24 cellular contexts compared by ENCODE assay signal in genomic region chr15:22958487-22959280, GRCh38. TPM values are rescaled to one million over a fixed set of nuclear protein-coding genes. Genes with fewer than 3 reads are reported as not detected.
DNase-seq lines count a peak whose midpoint lies in the region; ATAC-seq and TF ChIP-seq lines count a peak whose summit lies in the region.
"Had no signal": no experiment of that assay in that cellular context is flagged by ENCODE, and none has a peak within 500 bp of the region (broad histone marks: within the 10 kb centered on the region; RNA-seq: fewer than 3 reads in every experiment).

No MANE protein-coding gene starts in this region.

- H4K8ac ChIP-seq in H9 (replicated peaks; ENCODE audit: insufficient read length, low read depth, low read length) = no peak overlapping the region

- H3K9me3 Mint-ChIP-seq in H9 = no peaks in the 10 kb centered on the region
- H3K9me3 Mint-ChIP-seq: activated naive CD4-positive, alpha-beta T cell treated with anti-CD3 and anti-CD28 coated beads, Interleukin-2, amount 50 U/mL, for 24 hours; activated T-cell treated with anti-CD3 and anti-CD28 coated beads, Interleukin-2, amount 50 U/mL, for 4 hours; neural progenitor cell had no signal

- H3K27me3 ChIP-seq in H9 (ENCODE audit: insufficient read depth, low read length) = peaks cover 6% of the 10 kb centered on the region; the same call in 1 of the 2 replicates
- H3K27me3 ChIP-seq: body of pancreas, SJSA1, transverse colon had no signal

- POLR2A ChIA-PET in RWPE1 (lab: Yijun Ruan, JAX; ENCODE audit: low non-redundant PET) = no interaction called here

- peaks cover 8 to 16% of the 10 kb centered on the region in 2 experiments; a peak in 3 of 4 replicates for H3K4me1 Mint-ChIP-seq in H9
- H3K4me1 Mint-ChIP-seq: activated naive CD4-positive, alpha-beta T cell treated with anti-CD3 and anti-CD28 coated beads, Interleukin-2, amount 50 U/mL, for 24 hours had no signal

- no peaks in the 10 kb centered on the region for H3K23me2 ChIP-seq in H9 (ENCODE audit: insufficient read length, low read depth, low read length, poor library complexity, severe bottlenecking)

- no peak overlapping the region for H4K5ac ChIP-seq in H9 (ENCODE audit: insufficient read length, low read depth, low read length)

- peak overlapping the region in 1 of 3 experiments; percentile 65; a peak in 2 of 7 replicates for H3K27ac Mint-ChIP-seq in H9
- H3K27ac Mint-ChIP-seq: activated CD8-positive, alpha-beta T cell treated with anti-CD3 and anti-CD28 coated beads, Interleukin-2, amount 10 ng/mL, durations not matched to agents 7 days and 5 days; activated naive CD4-positive, alpha-beta T cell treated with anti-CD3 and anti-CD28 coated beads, Interleukin-2, amount 50 U/mL, for 24 hours; T-helper 17 cell had no signal

- no peak overlapping the region for H3T11ph ChIP-seq in H9 (ENCODE audit: low read length)

- no peak overlapping the region for H3K27ac ChIP-seq in H9 (ENCODE audit: insufficient read length, low read depth, low read length)
- H3K27ac ChIP-seq in RWPE1 = peak overlapping the region; percentile 11; the same call in 1 of the 2 replicates
- H3K27ac ChIP-seq in coronary artery = peak overlapping the region in 1 of 2 donors; percentile 67
- H3K27ac ChIP-seq: neural progenitor cell, SJSA1, transverse colon had no signal

- H3K23ac ChIP-seq in H9 (ENCODE audit: insufficient read length, low read depth, low read length) = no peak overlapping the region

- no peak overlapping the region for H3K18ac ChIP-seq in H9 (ENCODE audit: insufficient read length, low read depth, low read length)

- intact Hi-C loops in sciatic nerve (cut with DNase I) = no loop called here

- H2BK20ac ChIP-seq in H9 (ENCODE audit: low read depth, low read length, poor library complexity, severe bottlenecking) = no peak overlapping the region

- DNase-seq in GM13977 (ENCODE audit: low spot score) (peak; percentile 18), H9 (no peak), RWPE1 (ENCODE audit: low spot score) (no peak), sciatic nerve (ENCODE audit: low spot score) (peak; percentile 50), coronary artery (ENCODE audit: low spot score) (no peak)
- DNase-seq in activated CD4-positive, alpha-beta T cell treated with anti-CD3 and anti-CD28 coated beads, Interleukin-2, amount 50 U/mL, for 1 hour = no peak
- DNase-seq: activated CD8-positive, alpha-beta T cell treated with anti-CD3 and anti-CD28 coated beads, Interleukin-2, amount 10 ng/mL, durations not matched to agents 7 days and 5 days; activated T-cell treated with anti-CD3 and anti-CD28 coated beads, Interleukin-2, amount 50 U/mL, for 4 hours; body of pancreas; dermis blood vessel endothelial cell; kidney glomerular epithelial cell; midbrain; NCI-H1105; NCI-H2081 treated with DMSO at 0.1 percent for 48 hours; NCI-H510A; stimulated activated CD4-positive, alpha-beta T cell treated with anti-CD3 and anti-CD28 coated beads, Interleukin-15, amount 100 ng/mL, for 24 hours; stimulated activated naive CD4-positive, alpha-beta T cell; T-helper 17 cell; transverse colon had no signal

- no peak overlapping the region for H3K4me3 Mint-ChIP-seq in H9
- H3K4me3 Mint-ChIP-seq: activated CD8-positive, alpha-beta T cell treated with anti-CD3 and anti-CD28 coated beads, Interleukin-2, amount 10 ng/mL, durations not matched to agents 7 days and 5 days; activated naive CD4-positive, alpha-beta T cell treated with anti-CD3 and anti-CD28 coated beads, Interleukin-2, amount 50 U/mL, for 24 hours; activated T-cell treated with anti-CD3 and anti-CD28 coated beads, Interleukin-2, amount 50 U/mL, for 4 hours; neural progenitor cell; T-helper 17 cell had no signal

- no peaks in the 10 kb centered on the region for H3K79me1 ChIP-seq in H9 (ENCODE audit: insufficient read depth, low read depth, low read length, poor library complexity, severe bottlenecking)

- in situ Hi-C loops in GM13977 (cut with MboI; ENCODE audit: low pct_unique_long_range_greater_than_20kb, low sequenced_read_pairs, unreplicated experiment) = no loop called here

- H3K14ac ChIP-seq in H9 (ENCODE audit: insufficient read depth, low read length) = peak overlapping the region; percentile 59; the same call in 1 of the 2 replicates

- no peak overlapping the region for H2BK12ac ChIP-seq in H9 (ENCODE audit: insufficient read length, low read depth, low read length)

- no peak overlapping the region for H2AFZ ChIP-seq in H9 (ENCODE audit: low read length)
- H2AFZ ChIP-seq: neural progenitor cell had no signal

- no peaks in the 10 kb centered on the region for H3K9me3 ChIP-seq in H9 (ENCODE audit: control insufficient read depth, low read depth, low read length)
- H3K9me3 ChIP-seq: body of pancreas, SJSA1, transverse colon had no signal

- peaks cover 0 to 2% (median 0%) of the 10 kb centered on the region in 3 experiments; a peak in 1 of 7 replicates for H3K36me3 Mint-ChIP-seq in H9 (ENCODE audit: insufficient read depth in 1 of 3, low read depth in 3 of 3)
- H3K36me3 Mint-ChIP-seq: activated naive CD4-positive, alpha-beta T cell treated with anti-CD3 and anti-CD28 coated beads, Interleukin-2, amount 50 U/mL, for 24 hours had no signal

- no peaks in the 10 kb centered on the region for H3K4me1 ChIP-seq in H9 (ENCODE audit: insufficient read depth, low read length)

- H3K56ac ChIP-seq in H9 (ENCODE audit: insufficient read length, low read depth, low read length) = no peak overlapping the region

- H2BK15ac ChIP-seq in H9 (ENCODE audit: low read depth, low read length) = no peak overlapping the region

- H3K79me2 ChIP-seq in H9 (ENCODE audit: insufficient read depth, low read length) = no peaks in the 10 kb centered on the region; the same call in 1 of the 2 replicates

- no peak overlapping the region for H2AK5ac ChIP-seq in H9 (ENCODE audit: insufficient read length, low read length)

- CTCF ChIA-PET in RWPE1 (lab: Yijun Ruan, JAX) = no interaction called here

- H3K27me3 Mint-ChIP-seq in H9 (ENCODE audit: low read depth) = peaks cover 46% of the 10 kb centered on the region
- H3K27me3 Mint-ChIP-seq: activated naive CD4-positive, alpha-beta T cell treated with anti-CD3 and anti-CD28 coated beads, Interleukin-2, amount 50 U/mL, for 24 hours; T-helper 17 cell had no signal

- no peak overlapping the region for H3K4me2 ChIP-seq in H9 (ENCODE audit: insufficient read depth, insufficient read length, low read length)
- H3K4me2 ChIP-seq: neural progenitor cell had no signal

- H2BK5ac ChIP-seq in H9 (ENCODE audit: insufficient read length, low read length) = no peak overlapping the region

- TF ChIP-seq CTCF in GM13977 (IDR thresholded peaks at IDR 0.05; ENCODE audit: extremely low read depth, insufficient read depth, missing control alignments) = no peak
- TF ChIP-seq CTCF in H9 (conservative IDR thresholded peaks at IDR 0.05) = no peak
- no peak for TF ChIP-seq CTCF in RWPE1 (conservative IDR thresholded peaks at IDR 0.05; ENCODE audit: low read depth)
- no peak for TF ChIP-seq CTCF in coronary artery (IDR thresholded peaks at IDR 0.05)

- no CpG with 5 or more reads among the region's 16 CpGs for WGBS in H9 (ENCODE audit: extremely low coverage, insufficient read length, low lambda C conversion rate)

- no peak overlapping the region for H4K91ac ChIP-seq in H9 (ENCODE audit: insufficient read length, low read depth, low read length)

- no peak overlapping the region for H3K4ac ChIP-seq in H9 (ENCODE audit: low read depth, low read length)

- H3K4me3 ChIP-seq in coronary artery = no peak overlapping the region
- H3K4me3 ChIP-seq: body of pancreas, neural progenitor cell, SJSA1, transverse colon had no signal

- no peaks in the 10 kb centered on the region for H4K20me1 ChIP-seq in H9 (ENCODE audit: control insufficient read depth, insufficient read depth, insufficient read length)

- ATAC-seq in sciatic nerve (no peak), HG03095 (IDR thresholded peaks at IDR 0.05; ENCODE audit: unreplicated experiment) (no peak), GM19452 (IDR thresholded peaks at IDR 0.05; ENCODE audit: unreplicated experiment) (no peak)
- ATAC-seq: activated CD8-positive, alpha-beta T cell treated with anti-CD3 and anti-CD28 coated beads, Interleukin-2, amount 10 ng/mL, durations not matched to agents 7 days and 5 days; activated T-cell treated with anti-CD3 and anti-CD28 coated beads, Interleukin-2, amount 50 U/mL, for 4 hours; body of pancreas; T-helper 17 cell had no signal

- H2BK120ac ChIP-seq in H9 (ENCODE audit: low read depth, low read length, poor library complexity, severe bottlenecking) = no peak overlapping the region

- no peak overlapping the region for H3K9ac ChIP-seq in H9 (ENCODE audit: extremely low read depth, insufficient read length, low read length)
- H3K9ac ChIP-seq: neural progenitor cell had no signal

RNA-seq across cellular contexts. Expression of gene CYFIP1, which starts 21.5 kb away (rescaled TPM):
- 67.5 and 71.2 TPM in 2 replicates for total RNA-seq in H9 (2021)
- 140 TPM for total RNA-seq in sciatic nerve

Comparison
In these comparisons a context has a peak if more than half of its experiments do, and no peak if none do; other contexts are left out.
1. DNase-seq: peak in GM13977 (single experiment) and sciatic nerve (single experiment); none in H9 (single experiment), RWPE1 (single experiment), activated CD4-positive, alpha-beta T cell treated with anti-CD3 and anti-CD28 coated beads, Interleukin-2, amount 50 U/mL, for 1 hour (single experiment) and coronary artery (single experiment).